8 cellular contexts compared by ENCODE assay signal in the genomic region with DNA sequence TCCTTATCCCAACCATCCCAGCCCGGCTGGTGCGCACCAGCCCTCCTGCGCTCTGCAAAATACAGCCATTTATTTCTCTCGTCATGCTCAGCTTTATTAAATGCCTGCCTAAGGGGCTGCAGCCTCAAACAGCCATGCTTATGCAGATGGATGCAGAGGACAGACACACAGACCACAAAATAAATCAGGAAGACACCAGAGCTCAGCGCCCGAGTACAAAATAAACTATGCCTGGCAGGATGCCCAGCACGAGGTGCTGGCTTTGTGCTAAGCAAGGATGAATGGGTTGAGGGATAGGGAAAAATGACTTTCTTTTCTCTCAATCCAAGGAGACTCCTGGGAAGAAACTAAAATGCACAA.
A peak's percentile ranks its signal among the peaks of the same experiment; 100 is the strongest.
DNase-seq lines count a peak whose midpoint lies in the region; ATAC-seq and TF ChIP-seq lines count a peak whose summit lies in the region.

No MANE protein-coding gene starts in this region.

- peak; percentile 46; the same call in 1 of the 3 replicates for ATAC-seq in RWPE2 (ENCODE audit: low read depth)

- TF ChIP-seq CTCF in RWPE2 (IDR thresholded peaks at IDR 0.05; ENCODE audit: poor library complexity, severe bottlenecking) (no peak), left ventricle myocardium inferior (IDR thresholded peaks at IDR 0.05; ENCODE audit: borderline replicate concordance) (no peak), GM20000 (IDR thresholded peaks at IDR 0.05; ENCODE audit: extremely low read depth, missing control alignments) (no peak)

- no peak overlapping the region for H3K27ac ChIP-seq in RWPE2 (ENCODE audit: poor library complexity, severe bottlenecking)
- peak overlapping the region; percentile 47 for H3K27ac ChIP-seq in left ventricle myocardium inferior (replicated peaks)

- H3K36me3 ChIP-seq in RWPE2 (ENCODE audit: low read depth) (no peaks in the 10 kb centered on the region), left ventricle myocardium inferior (no peaks in the 10 kb centered on the region)

- no peaks in the 10 kb centered on the region for H3K9me3 ChIP-seq in RWPE2 (ENCODE audit: severe bottlenecking)
- H3K9me3 ChIP-seq in left ventricle myocardium inferior (replicated peaks) = no peaks in the 10 kb centered on the region

- H3K4me3 ChIP-seq in RWPE2 (ENCODE audit: severe bottlenecking) = no peak overlapping the region
- H3K4me3 ChIP-seq in left ventricle myocardium inferior = no peak overlapping the region

- peaks cover 7% of the 10 kb centered on the region for H3K27me3 ChIP-seq in RWPE2 (ENCODE audit: insufficient read depth, poor library complexity, severe bottlenecking)
- peaks cover 15% of the 10 kb centered on the region for H3K27me3 ChIP-seq in left ventricle myocardium inferior (ENCODE audit: low read depth)

- H3K4me1 ChIP-seq in RWPE2 (ENCODE audit: insufficient read depth, poor library complexity, severe bottlenecking) (no peaks in the 10 kb centered on the region), left ventricle myocardium inferior (peaks cover 52% of the 10 kb centered on the region)

- intact Hi-C loops in left ventricle myocardium inferior (cut with micrococcal nuclease) = no loop called here

- DNase-seq in HCEC 1CT = peak; percentile 41
- no peak for DNase-seq in RWPE2 (ENCODE audit: low spot score)
- peak; percentile 64 for DNase-seq in left ventricle myocardium inferior
- DNase-seq in stromal cell of bone marrow (ENCODE audit: low read depth) = peak; percentile 37
- DNase-seq in OCI-M2 (lab: John Stamatoyannopoulos, UW; ENCODE audit: unreplicated experiment) = no peak
- no peak for DNase-seq in activated effector memory CD4-positive, alpha-beta T cell treated with anti-CD3 and anti-CD28 coated beads, Interleukin-2, amount 50 U/mL, for 16 hours
- DNase-seq in GM20000 (ENCODE audit: low spot score) = no peak
- DNase-seq in NCI-H82 treated with DMSO at 0.1 percent for 48 hours (lab: John Stamatoyannopoulos, UW; ENCODE audit: unreplicated experiment) = no peak

Comparison
In these comparisons a context has a peak if more than half of its experiments do, and no peak if none do; other contexts are left out.
1. DNase-seq: peak in HCEC 1CT (single experiment), left ventricle myocardium inferior (single experiment) and stromal cell of bone marrow (single experiment); none in RWPE2 (single experiment), OCI-M2 (single experiment), activated effector memory CD4-positive, alpha-beta T cell treated with anti-CD3 and anti-CD28 coated beads, Interleukin-2, amount 50 U/mL, for 16 hours (single experiment), GM20000 (single experiment) and NCI-H82 treated with DMSO at 0.1 percent for 48 hours (single experiment).